ENCODE assay signal across 8 cellular contexts in genomic region chr13:51222510-51223283, GRCh38. TPM values are rescaled to one million over a fixed set of nuclear protein-coding genes. Genes with fewer than 3 reads are reported as not detected.
DNase-seq lines count a peak whose midpoint lies in the region; ATAC-seq and TF ChIP-seq lines count a peak whose summit lies in the region.

No MANE protein-coding gene starts in this region.

- H3K36me3 ChIP-seq in WERI-Rb-1: peaks cover 9% of the 10 kb centered on the region
- H3K36me3 ChIP-seq in ovary: no peaks in the 10 kb centered on the region

- intact Hi-C loops in ovary (cut with DNase I): loop anchor here in 3 of 4 donors (2.0 to 10.0 kb wide), 4 partner anchors 52 to 502 kb away; no protein-coding TSS in a partner anchor

- 2 to 11% (median 6%) methylated on average over 19 to 59 of the region's 59 CpGs for WGBS in ovary, 3 donors

- peaks cover 5% of the 10 kb centered on the region for H3K4me1 ChIP-seq in ovary (ENCODE audit: insufficient read depth)

- TF ChIP-seq CTCF in GM12865 (IDR thresholded peaks at IDR 0.05; ENCODE audit: insufficient read depth, low read depth, low read length, missing control alignments) (no peak), WERI-Rb-1 (IDR thresholded peaks at IDR 0.05; ENCODE audit: low read depth, low read length) (no peak), fibroblast of villous mesenchyme (IDR thresholded peaks at IDR 0.05; ENCODE audit: insufficient read depth, low read depth, low read length) (peak; percentile 13), ovary (IDR thresholded peaks at IDR 0.05) (no peak)

- no peaks in the 10 kb centered on the region for H3K9me3 ChIP-seq in WERI-Rb-1 (ENCODE audit: severe bottlenecking)
- H3K9me3 ChIP-seq in ovary: no peaks in the 10 kb centered on the region

- peak overlapping the region; percentile 20; the same call in 1 of the 2 replicates for H3K4me3 ChIP-seq in GM12865 (ENCODE audit: low read depth, low read length)
- H3K4me3 ChIP-seq in WERI-Rb-1 (ENCODE audit: low read depth, low read length): peak overlapping the region; percentile 68
- peak overlapping the region; percentile 67 for H3K4me3 ChIP-seq in fibroblast of villous mesenchyme (ENCODE audit: low read depth, low read length)
- peak overlapping the region; percentile 48 for H3K4me3 ChIP-seq in ovary

- DNase-seq in GM12865 (ENCODE audit: low read depth): no peak
- DNase-seq in WERI-Rb-1: peak; percentile 14
- DNase-seq in fibroblast of villous mesenchyme (ENCODE audit: low read depth): peak; percentile 8
- peak in 2 of 5 donors; percentile 15 to 23 for DNase-seq in ovary
- DNase-seq in NCI-H774 (lab: John Stamatoyannopoulos, UW): no peak
- DNase-seq in T1000 (lab: John Stamatoyannopoulos, UW): no peak

- ATAC-seq in HG03139 (IDR thresholded peaks at IDR 0.05; ENCODE audit: unreplicated experiment): peak; percentile 11
- no peak for ATAC-seq in HG02642 (IDR thresholded peaks at IDR 0.05; ENCODE audit: poor library complexity, unreplicated experiment)

- no peak for TF ChIP-seq POLR2A in ovary (IDR thresholded peaks at IDR 0.05)

- H3K27me3 ChIP-seq in WERI-Rb-1 (ENCODE audit: insufficient read depth, low read depth, severe bottlenecking) (no peaks in the 10 kb centered on the region), ovary (no peaks in the 10 kb centered on the region)

- H3K27ac ChIP-seq in WERI-Rb-1 (peak overlapping the region; percentile 70), ovary (no peak overlapping the region)

- TF ChIP-seq EP300 in ovary (IDR thresholded peaks at IDR 0.05): no peak

RNA-seq across cellular contexts. Expression of gene FAM124A, which starts 0.5 kb away (rescaled TPM):
- 10.0 and 25.0 TPM in 2 replicates for total RNA-seq in fibroblast of villous mesenchyme
- 1 to 10 TPM in 6 of 7 donors, under 1 TPM in 1; 0.48 to 8.8 (median 1.9) TPM for total RNA-seq in ovary
- polyA plus RNA-seq in ovary: 1 to 10 TPM in 1 of 2 donors, under 1 TPM in 1; 0.63 to 2.3 TPM

Comparison
In these comparisons a context has a peak if more than half of its experiments do, and no peak if none do; other contexts are left out.
1. DNase-seq: peak in WERI-Rb-1 (single experiment) and fibroblast of villous mesenchyme (single experiment); none in GM12865 (single experiment), NCI-H774 (single experiment) and T1000 (single experiment).
2. Peak in every context shown above with its lines, with median percentiles within 50 percentile points of each other: H3K4me3 ChIP-seq.